Comparison of ENCODE assay signal across 8 cellular contexts in genomic region chr3:53346922-53347260, GRCh38. TPM values are rescaled to one million over a fixed set of nuclear protein-coding genes. Genes with fewer than 3 reads are reported as not detected.
DNase-seq lines count a peak whose midpoint lies in the region; ATAC-seq and TF ChIP-seq lines count a peak whose summit lies in the region.

No MANE protein-coding gene starts in this region.

- H3K9me3 Mint-ChIP-seq in IgD-negative memory B cell = no peaks in the 10 kb centered on the region

- H3K36me3 Mint-ChIP-seq in IgD-negative memory B cell = peaks cover 2% of the 10 kb centered on the region

- DNase-seq in cardiac fibroblast (ENCODE audit: low read depth in 2 of 2) (no peak), GM19238 (ENCODE audit: insufficient read length, low spot score) (no peak), RPMI8226 (no peak)

- peak overlapping the region; percentile 96 for H3K27ac ChIP-seq in muscle layer of colon (ENCODE audit: low read depth, low read length)

- peak overlapping the region; percentile 98 to 100 (median 98) for H3K4me3 Mint-ChIP-seq in IgD-negative memory B cell

- H3K27me3 Mint-ChIP-seq in IgD-negative memory B cell = no peaks in the 10 kb centered on the region

- no peak for TF ChIP-seq CTCF in cardiac fibroblast (IDR thresholded peaks at IDR 0.05; ENCODE audit: low read depth, low read length)

- peak; percentile 0 for ATAC-seq in GM19467 (IDR thresholded peaks at IDR 0.05; ENCODE audit: unreplicated experiment)
- no peak for ATAC-seq in GM18861 (IDR thresholded peaks at IDR 0.05; ENCODE audit: unreplicated experiment)
- no peak for ATAC-seq in HG03159 (IDR thresholded peaks at IDR 0.05; ENCODE audit: unreplicated experiment)

- H3K36me3 ChIP-seq in muscle layer of colon (ENCODE audit: insufficient read depth, low read length) = peaks cover 23% of the 10 kb centered on the region

- no peaks in the 10 kb centered on the region for H3K27me3 ChIP-seq in muscle layer of colon (ENCODE audit: control insufficient read depth in 1 of 2, insufficient read depth in 2 of 2, low read length in 2 of 2)

- no peaks in the 10 kb centered on the region for H3K9me3 ChIP-seq in muscle layer of colon (ENCODE audit: low read length)

- peak overlapping the region; percentile 77 to 97 for H3K4me3 ChIP-seq in cardiac fibroblast (replicated peaks in 1 of 2; ENCODE audit: low read depth in 2 of 2, low read length in 2 of 2)
- H3K4me3 ChIP-seq in muscle layer of colon (ENCODE audit: low read depth in 1 of 2, low read length in 2 of 2) = peak overlapping the region; percentile 67 to 86

- H3K9ac ChIP-seq in muscle layer of colon (ENCODE audit: low read length) = peak overlapping the region; percentile 90

- H3K4me1 ChIP-seq in muscle layer of colon (ENCODE audit: insufficient read depth, low read length) = peaks cover 24% of the 10 kb centered on the region

- peaks cover 17 to 34% (median 27%) of the 10 kb centered on the region in 3 donors for H3K4me1 Mint-ChIP-seq in IgD-negative memory B cell

- peak overlapping the region; percentile 97 to 98 (median 98) for H3K27ac Mint-ChIP-seq in IgD-negative memory B cell

RNA-seq across cellular contexts. Expression of gene DCP1A, which starts 0.5 kb away (rescaled TPM):
- 65.0 TPM for polyA plus RNA-seq in IgD-negative memory B cell
